ENCODE assay signal across 12 cellular contexts in the genomic region with DNA sequence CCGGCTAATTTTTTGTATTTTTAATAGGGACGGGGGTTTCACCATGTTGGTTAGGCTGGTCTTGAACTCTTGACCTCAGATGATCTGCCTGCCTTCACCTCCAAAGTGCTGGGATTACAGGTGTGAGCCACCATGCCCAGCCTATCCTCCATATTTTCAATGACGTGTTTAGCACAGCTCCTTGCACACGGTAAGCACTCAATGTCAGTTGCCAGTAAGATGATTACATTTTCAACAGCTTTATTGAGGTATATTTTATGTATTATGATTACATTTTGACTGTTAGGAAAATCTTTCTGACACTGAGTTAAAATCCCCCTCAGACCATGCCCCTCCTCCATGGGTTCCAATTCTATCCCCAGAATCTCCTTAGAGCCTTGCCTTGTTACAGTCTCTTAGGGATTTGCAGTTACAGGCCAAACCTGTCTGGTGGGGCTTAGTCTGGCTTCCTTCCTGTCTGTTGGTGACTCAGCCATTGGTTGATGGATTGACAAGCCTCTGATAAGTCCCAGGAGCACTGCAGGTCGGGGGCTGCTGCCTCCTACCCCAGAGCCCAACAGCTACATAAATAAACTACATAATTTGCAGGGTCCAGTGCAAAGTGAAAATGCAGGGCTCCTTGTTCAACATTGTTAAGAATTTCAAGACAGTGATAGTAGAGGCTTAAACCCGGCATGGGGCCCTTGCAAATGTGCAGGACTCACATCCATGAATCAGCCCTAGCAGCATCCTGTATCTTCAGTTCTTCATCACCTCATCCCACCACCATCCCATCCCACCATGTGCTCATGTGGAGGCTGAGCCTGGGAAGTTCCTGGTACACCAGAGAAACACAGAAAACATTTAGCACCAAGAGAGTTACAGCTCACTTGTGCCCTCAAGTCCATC. TPM values are rescaled to one million over a fixed set of nuclear protein-coding genes. Genes with fewer than 3 reads are reported as not detected.
DNase-seq lines count a peak whose midpoint lies in the region; TF ChIP-seq lines count a peak whose summit lies in the region.
"Had no signal": no experiment of that assay in that cellular context is flagged by ENCODE, and none has a peak within 500 bp of the region (broad histone marks: within the 10 kb centered on the region; RNA-seq: fewer than 3 reads in every experiment).

No MANE protein-coding gene starts in this region.

- no peaks in the 10 kb centered on the region for H3K9me3 ChIP-seq in neuronal stem cell (replicated peaks in 1 of 2; ENCODE audit: control insufficient read depth in 2 of 2, insufficient read depth in 1 of 2, low read depth in 1 of 2, low read length in 2 of 2)
- H3K9me3 ChIP-seq in GM23248 (ENCODE audit: low read depth) = no peaks in the 10 kb centered on the region

- in situ Hi-C loops in brain microvascular endothelial cell (cut with HindIII; ENCODE audit: low pct_ligation_motif_present, low sequenced_read_pairs) (no loop called here), GM23248 (cut with MboI) (loop anchor here (25.0 kb wide), 1 partner anchor 537 kb away; the partner anchor contains the start of gene ZFYVE9)

- no peaks in the 10 kb centered on the region for H3K36me3 ChIP-seq in brain microvascular endothelial cell (replicated peaks)
- no peaks in the 10 kb centered on the region for H3K36me3 ChIP-seq in neuronal stem cell (replicated peaks in 1 of 2; ENCODE audit: control insufficient read depth in 2 of 2, insufficient read depth in 2 of 2, low read length in 2 of 2)
- no peaks in the 10 kb centered on the region for H3K36me3 ChIP-seq in GM23248 (ENCODE audit: low read depth)

- no peak overlapping the region for H2BK5ac ChIP-seq in neuronal stem cell (ENCODE audit: low read length)

- H3K4ac ChIP-seq in neuronal stem cell (ENCODE audit: low read length) = no peak overlapping the region

- H3K4me3 ChIP-seq in brain microvascular endothelial cell (ENCODE audit: low read depth, low read length) = no peak overlapping the region
- no peak overlapping the region for H3K4me3 ChIP-seq in neuronal stem cell (ENCODE audit: low read length in 2 of 2)
- no peak overlapping the region for H3K4me3 ChIP-seq in foreskin fibroblast (ENCODE audit: low read depth in 1 of 2, low read length in 2 of 2)
- no peak overlapping the region for H3K4me3 ChIP-seq in GM23248

- H2AFZ ChIP-seq in neuronal stem cell (ENCODE audit: low read length) (peak overlapping the region; percentile 71), GM23248 (no peak overlapping the region)

- H3K4me2 ChIP-seq in neuronal stem cell (ENCODE audit: insufficient read depth, low read length, poor library complexity, severe bottlenecking) (no peak overlapping the region), GM23248 (ENCODE audit: unreplicated experiment) (no peak overlapping the region)

- no peak overlapping the region for H2BK15ac ChIP-seq in neuronal stem cell (ENCODE audit: low read length)

- no peaks in the 10 kb centered on the region for H3K9me2 ChIP-seq in GM23248 (ENCODE audit: insufficient read depth)

- H3F3A ChIP-seq in GM23248 (ENCODE audit: insufficient read depth) = 0 out of 2 replicates have a peak, but pooled peaks cover 3% of the 10 kb centered on the region

- H3K27me3 ChIP-seq in brain microvascular endothelial cell (replicated peaks) (no peaks in the 10 kb centered on the region), neuronal stem cell (ENCODE audit: control insufficient read depth in 3 of 3, insufficient read depth in 3 of 3, low read depth in 1 of 3, low read length in 3 of 3) (no peaks in the 10 kb centered on the region), GM23248 (replicated peaks; ENCODE audit: insufficient read depth) (no peaks in the 10 kb centered on the region)

- no peak overlapping the region for H3K18ac ChIP-seq in neuronal stem cell (ENCODE audit: low read length)

- no peaks in the 10 kb centered on the region for H3K79me2 ChIP-seq in GM23248 (ENCODE audit: insufficient read depth)

- no CpG with 5 or more reads among the region's 6 CpGs for WGBS in neuronal stem cell (ENCODE audit: extremely low coverage in 2 of 2, insufficient read length in 2 of 2, insufficient replicate concordance in 1 of 2), 2 donors
- 57 to 62% methylated on average over 6 of the region's 6 CpGs for WGBS in GM23248 (ENCODE audit: low coverage in 1 of 2, low lambda C conversion rate in 2 of 2, missing lambda C conversion rate in 2 of 2), 2 experiments

- no peak overlapping the region for H3K9ac ChIP-seq in neuronal stem cell (ENCODE audit: low read depth, low read length, poor library complexity)
- H3K9ac ChIP-seq in GM23248 = no peak overlapping the region

- no peak overlapping the region for H2AK5ac ChIP-seq in neuronal stem cell (ENCODE audit: low read depth, low read length)

- H2BK12ac ChIP-seq in neuronal stem cell (ENCODE audit: low read length) = no peak overlapping the region

- H4K20me1 ChIP-seq in GM23248 (ENCODE audit: insufficient read depth) = no peaks in the 10 kb centered on the region

- H3K23ac ChIP-seq in neuronal stem cell (ENCODE audit: low read depth, low read length, poor library complexity) = no peak overlapping the region

- H4K91ac ChIP-seq in neuronal stem cell (ENCODE audit: low read depth, low read length, poor library complexity) = no peak overlapping the region

- H3K79me1 ChIP-seq in neuronal stem cell (ENCODE audit: low read depth, low read length) = no peaks in the 10 kb centered on the region

- no peak overlapping the region for H3K27ac ChIP-seq in brain microvascular endothelial cell
- no peak overlapping the region for H3K27ac ChIP-seq in neuronal stem cell (replicated peaks; ENCODE audit: low read length)
- no peak overlapping the region for H3K27ac ChIP-seq in GM23248

- H2BK120ac ChIP-seq in neuronal stem cell (ENCODE audit: low read depth, low read length) = no peak overlapping the region

- peak; percentile 14 for DNase-seq in NOMO-1 treated with DMSO at 0.1 percent for 48 hours (lab: John Stamatoyannopoulos, UW; ENCODE audit: unreplicated experiment)
- DNase-seq in NOMO-1 treated with dmso at 0.1 percent for 144 hours (lab: John Stamatoyannopoulos, UW; ENCODE audit: unreplicated experiment) = no peak
- DNase-seq in NCI-H82 (lab: John Stamatoyannopoulos, UW) = peak; percentile 92
- peak; percentile 29 for DNase-seq in brain microvascular endothelial cell
- DNase-seq in neuronal stem cell (ENCODE audit: low spot score) = no peak
- DNase-seq in foreskin fibroblast = no peak
- DNase-seq in GM23248 = no peak
- DNase-seq in LoVo (ENCODE audit: low spot score) = no peak
- DNase-seq: naive B cell, NCI-H2029 treated with DMSO at 0.1 percent for 48 hours had no signal

- TF ChIP-seq CTCF in brain microvascular endothelial cell (IDR thresholded peaks at IDR 0.05; ENCODE audit: low read depth, low read length, missing control alignments) (no peak), foreskin fibroblast (IDR thresholded peaks at IDR 0.05; ENCODE audit: low read depth, low read length) (no peak)

- H3K4me1 ChIP-seq in neuronal stem cell (ENCODE audit: control insufficient read depth in 2 of 2, insufficient read depth in 1 of 2, low read depth in 1 of 2, low read length in 2 of 2) (peaks cover 8% of the 10 kb centered on the region in 2 donors), GM23248 (ENCODE audit: insufficient read depth) (peaks cover 9% of the 10 kb centered on the region)

- H3K14ac ChIP-seq in neuronal stem cell (ENCODE audit: low read length) = no peak overlapping the region

- H4K8ac ChIP-seq in neuronal stem cell (ENCODE audit: low read depth, low read length) = no peak overlapping the region

RNA-seq across cellular contexts. Expression of gene COA7, which starts 23.4 kb away (rescaled TPM):
- 8.4 TPM for polyA plus RNA-seq in neuronal stem cell (2013, experiment 1 of 2)
- polyA plus RNA-seq in neuronal stem cell (2013, experiment 2 of 2) = 8.4 TPM
- 5.1 and 6.9 TPM in 2 replicates for total RNA-seq in GM23248 (2014; rRNA removed; shearing (Covaris generic))
- polyA plus RNA-seq in GM23248 (2016; fragmentation: Nextera tagmentation; extraction: Ambion mirVana) = 12.1 and 12.9 TPM in 2 replicates

RNA-seq across cellular contexts. Expression of gene SHISAL2A, which starts 41.8 kb away (rescaled TPM):
- polyA plus RNA-seq in neuronal stem cell (2013, experiment 1 of 2) = 1.5 TPM
- 1.7 TPM for polyA plus RNA-seq in neuronal stem cell (2013, experiment 2 of 2)
- not detected in 2 replicates for total RNA-seq in GM23248 (2014; rRNA removed; shearing (Covaris generic))
- not detected in 2 replicates for polyA plus RNA-seq in GM23248 (2016; fragmentation: Nextera tagmentation; extraction: Ambion mirVana)
- total RNA-seq: frontal cortex, urinary bladder had no signal

RNA-seq across cellular contexts. Expression of gene ZYG11B, which starts 51.5 kb away (rescaled TPM):
- polyA plus RNA-seq in neuronal stem cell (2013, experiment 1 of 2) = 15.9 TPM
- polyA plus RNA-seq in neuronal stem cell (2013, experiment 2 of 2) = 16.4 TPM
- 56.1 and 57.9 TPM in 2 replicates for total RNA-seq in GM23248 (2014; rRNA removed; shearing (Covaris generic))
- polyA plus RNA-seq in GM23248 (2016; fragmentation: Nextera tagmentation; extraction: Ambion mirVana) = 15.1 and 16.1 TPM in 2 replicates

Comparison
In these comparisons a context has a peak if more than half of its experiments do, and no peak if none do; other contexts are left out.
1. DNase-seq: peak in NOMO-1 treated with DMSO at 0.1 percent for 48 hours (single experiment), NCI-H82 (single experiment) and brain microvascular endothelial cell (single experiment); none in NOMO-1 treated with dmso at 0.1 percent for 144 hours (single experiment), neuronal stem cell (single experiment), foreskin fibroblast (0 of 2), GM23248 (single experiment) and LoVo (single experiment).